9 cellular contexts compared by ENCODE assay signal in genomic region chr1:88061106-88061829, GRCh38.
DNase-seq lines count a peak whose midpoint lies in the region; ATAC-seq and TF ChIP-seq lines count a peak whose summit lies in the region.
"Had no signal": no experiment of that assay in that cellular context is flagged by ENCODE, and none has a peak within 500 bp of the region (broad histone marks: within the 10 kb centered on the region; RNA-seq: fewer than 3 reads in every experiment).

No MANE protein-coding gene starts in this region.

- DNase-seq in CD1c-positive myeloid dendritic cell (ENCODE audit: extremely low spot score) (peak; percentile 17), Peyer's patch (peak in 2 of 3 donors; percentile 39 to 81), epithelial cell of proximal tubule (ENCODE audit: low read depth) (peak; percentile 38), mucosa of gallbladder (ENCODE audit: low spot score) (peak; percentile 68), NCI-H146 (lab: John Stamatoyannopoulos, UW) (no peak)
- no peak for DNase-seq in CD4-positive, alpha-beta T cell

- H3K4me1 Mint-ChIP-seq in CD4-positive, alpha-beta T cell (ENCODE audit: low read depth): no peaks in the 10 kb centered on the region

- CTCF ChIA-PET in CD4-positive, alpha-beta T cell (lab: Charles Lee): no interaction called here

- H3K4me1 ChIP-seq in Peyer's patch: no peaks in the 10 kb centered on the region

- H3K36me3 Mint-ChIP-seq in CD4-positive, alpha-beta T cell (ENCODE audit: low read depth): no peaks in the 10 kb centered on the region

- H3K27me3 Mint-ChIP-seq in CD4-positive, alpha-beta T cell: no peaks in the 10 kb centered on the region

- no peak for TF ChIP-seq POLR2A in Peyer's patch (IDR thresholded peaks at IDR 0.05)

- no peaks in the 10 kb centered on the region for H3K36me3 ChIP-seq in Peyer's patch
- H3K36me3 ChIP-seq: neutrophil had no signal

- POLR2A ChIA-PET in CD4-positive, alpha-beta T cell (lab: Charles Lee): no interaction called here

- H3K27me3 ChIP-seq in Peyer's patch: no peaks in the 10 kb centered on the region
- H3K27me3 ChIP-seq in CD4-positive, alpha-beta T cell (ENCODE audit: control insufficient read depth, insufficient read depth, low read length): no peaks in the 10 kb centered on the region
- H3K27me3 ChIP-seq: neutrophil had no signal

- ATAC-seq in GM18520 (IDR thresholded peaks at IDR 0.05; ENCODE audit: unreplicated experiment): peak; percentile 39
- peak; percentile 74 for ATAC-seq in HG03520 (IDR thresholded peaks at IDR 0.05; ENCODE audit: unreplicated experiment)
- ATAC-seq in CD4-positive, alpha-beta T cell (ENCODE audit: poor library complexity): no peak

- no peak overlapping the region for H3K27ac ChIP-seq in Peyer's patch
- no peak overlapping the region for H3K27ac ChIP-seq in CD4-positive, alpha-beta T cell (ENCODE audit: low read depth, low read length)
- H3K27ac ChIP-seq: neutrophil had no signal

- TF ChIP-seq CTCF in Peyer's patch (IDR thresholded peaks at IDR 0.05) (peak in 4 of 6 experiments; percentile 55 to 96 (median 95)), epithelial cell of proximal tubule (conservative IDR thresholded peaks at IDR 0.05; ENCODE audit: low read depth, low read length) (peak; percentile 98)
- no peak for TF ChIP-seq CTCF in CD4-positive, alpha-beta T cell (IDR thresholded peaks at IDR 0.05)

- H3K4me3 Mint-ChIP-seq in CD4-positive, alpha-beta T cell: no peak overlapping the region

- no peaks in the 10 kb centered on the region for H3K9me3 Mint-ChIP-seq in CD4-positive, alpha-beta T cell

- H3K4me3 ChIP-seq in Peyer's patch (no peak overlapping the region), epithelial cell of proximal tubule (ENCODE audit: low read depth, low read length) (no peak overlapping the region)

- intact Hi-C loops in CD4-positive, alpha-beta T cell (cut with DNase I, micrococcal nuclease): loop anchor here (2.0 to 10.0 kb wide), 2 partner anchors 766 to 768 kb away; no protein-coding TSS in a partner anchor

- H3K27ac Mint-ChIP-seq in CD4-positive, alpha-beta T cell: no peak overlapping the region

- H3K9me3 ChIP-seq in Peyer's patch: no peaks in the 10 kb centered on the region
- no peaks in the 10 kb centered on the region for H3K9me3 ChIP-seq in CD4-positive, alpha-beta T cell (ENCODE audit: control insufficient read depth, low read length)
- H3K9me3 ChIP-seq: neutrophil had no signal

Comparison
In these comparisons a context has a peak if more than half of its experiments do, and no peak if none do; other contexts are left out.
1. DNase-seq: peak in CD1c-positive myeloid dendritic cell (single experiment), Peyer's patch (2 of 3), epithelial cell of proximal tubule (single experiment) and mucosa of gallbladder (single experiment); none in CD4-positive, alpha-beta T cell (0 of 10) and NCI-H146 (single experiment).